19 cellular contexts compared by ENCODE assay signal in the genomic region with DNA sequence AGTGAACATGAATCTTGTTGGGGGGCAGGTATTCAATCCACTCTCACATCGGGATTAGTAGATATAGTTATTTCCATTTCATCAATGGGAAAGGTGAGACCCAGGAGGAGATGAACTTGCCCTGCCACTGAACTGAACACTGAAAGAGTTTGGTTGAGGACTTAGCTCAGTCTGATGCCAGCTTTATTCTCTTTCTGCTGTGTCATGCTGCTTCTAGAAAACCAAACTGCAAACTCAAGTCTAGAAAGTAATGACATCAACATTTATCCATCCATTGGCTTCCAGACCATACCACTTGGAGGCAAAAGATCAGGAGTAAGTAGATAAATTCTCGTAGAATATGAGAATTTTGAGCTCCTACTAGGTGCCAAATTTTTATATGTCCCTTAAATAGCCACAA.
"Had no signal": no experiment of that assay in that cellular context is flagged by ENCODE, and none has a peak within 500 bp of the region (broad histone marks: within the 10 kb centered on the region; RNA-seq: fewer than 3 reads in every experiment).

No MANE protein-coding gene starts in this region.

- H3K4me2 ChIP-seq: neural progenitor cell, smooth muscle cell had no signal

- H3K4me1 Mint-ChIP-seq: central memory CD8-positive, alpha-beta T cell had no signal

- H3K4me1 ChIP-seq: heart right ventricle, tibial artery, upper lobe of right lung had no signal

- H3K4me3 ChIP-seq: heart right ventricle, lung, neural progenitor cell, ovary, smooth muscle cell, tibial artery, upper lobe of right lung had no signal

- H3K27me3 ChIP-seq: heart right ventricle, neural progenitor cell, ovary, tibial artery, upper lobe of right lung had no signal

- DNase-seq: effector memory CD8-positive, alpha-beta T cell; foreskin melanocyte; heart right ventricle; islet precursor cell; left ventricle myocardium superior; mesenchymal stem cell; midbrain; nucleus accumbens; ovary; right cardiac atrium; stimulated activated CD4-positive, alpha-beta T cell treated with anti-CD3 and anti-CD28 coated beads, Interleukin-2, amount 100 ng/mL, for 48 hours; stimulated activated naive CD4-positive, alpha-beta T cell treated with Interleukin-2 at 50 U/mL for 16 hours; tibial artery; upper lobe of right lung had no signal

- H3K36me3 ChIP-seq: heart right ventricle, neural progenitor cell, ovary, tibial artery, upper lobe of right lung had no signal

- H3K9ac ChIP-seq: neural progenitor cell had no signal

- H3K9me3 ChIP-seq: heart right ventricle, ovary, tibial artery, upper lobe of right lung had no signal

- H3K36me3 Mint-ChIP-seq: neural progenitor cell had no signal

- H3K27ac Mint-ChIP-seq: effector memory CD8-positive, alpha-beta T cell; natural killer cell treated with Interleukin-12 subunit alpha and Interleukin-12 subunit beta and Interleukin-15 and Interleukin-18, amount 100 ng/mL, for 72 hours; neural progenitor cell had no signal

- H3K27ac ChIP-seq: heart right ventricle, neural progenitor cell, ovary, tibial artery, upper lobe of right lung had no signal

- ATAC-seq: effector memory CD8-positive, alpha-beta T cell; heart right ventricle; left ventricle myocardium superior; natural killer cell treated with Interleukin-12 subunit alpha and Interleukin-12 subunit beta and Interleukin-15 and Interleukin-18, amount 100 ng/mL, for 72 hours; right cardiac atrium; upper lobe of right lung had no signal

- H3K4me3 Mint-ChIP-seq: central memory CD8-positive, alpha-beta T cell; effector memory CD8-positive, alpha-beta T cell; natural killer cell treated with Interleukin-12 subunit alpha and Interleukin-12 subunit beta and Interleukin-15 and Interleukin-18, amount 100 ng/mL, for 72 hours; neural progenitor cell had no signal

- H3K9me3 Mint-ChIP-seq: central memory CD8-positive, alpha-beta T cell; effector memory CD8-positive, alpha-beta T cell; natural killer cell treated with Interleukin-12 subunit alpha and Interleukin-12 subunit beta and Interleukin-15 and Interleukin-18, amount 100 ng/mL, for 72 hours; neural progenitor cell had no signal

- H2AFZ ChIP-seq: neural progenitor cell had no signal
